ENCODE assay signal across 1 cellular context in genomic region chr20:52230406-52230805, GRCh38.
A peak's percentile ranks its signal among the peaks of the same experiment; 100 is the strongest.
TF ChIP-seq lines count a peak whose summit lies in the region.

No MANE protein-coding gene starts in this region.

TF ChIP-seq in HEK293, 187 proteins besides CTCF, POLR2A, EP300 and RAD21 (continued from another document):
- TF ChIP-seq PRDM10 (tag by site-specific recombination; IDR thresholded peaks at IDR 0.05) (peak; percentile 48), ZNF214 (tag by site-specific recombination; IDR thresholded peaks at IDR 0.05; ENCODE audit: borderline replicate concordance) (no peak)
TF ChIP-seq in HEK293: peak in this region for 12.
